ENCODE assay signal across 13 cellular contexts in the genomic region with DNA sequence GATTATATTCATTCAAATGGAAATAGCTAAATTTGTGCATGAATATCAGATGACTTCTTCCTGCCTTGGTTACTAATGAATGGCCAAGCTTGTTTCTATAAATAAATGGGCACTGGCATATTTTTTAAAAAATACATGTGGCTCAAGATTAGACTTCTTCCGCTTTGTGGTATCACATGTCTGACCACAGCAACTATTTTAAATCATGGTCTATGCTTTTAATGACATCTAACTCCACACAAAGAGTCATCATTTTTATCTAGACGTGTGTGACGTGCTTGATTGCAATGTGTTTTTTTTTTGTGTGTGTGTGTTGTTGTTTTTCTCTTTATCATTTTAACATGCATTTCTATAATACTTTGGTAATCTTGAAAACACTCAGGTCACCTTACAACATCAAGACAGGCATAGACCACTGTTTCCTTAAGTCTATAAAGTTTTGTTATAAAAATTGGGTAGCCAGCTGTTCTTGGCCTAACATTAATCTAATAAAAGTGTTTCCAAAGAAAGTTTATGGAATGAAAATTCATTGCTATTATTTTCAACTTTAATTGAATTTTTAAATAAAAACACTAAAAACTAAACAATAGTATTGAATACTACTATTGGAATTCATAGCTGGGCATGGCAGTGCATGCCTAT. TPM values are rescaled to one million over a fixed set of nuclear protein-coding genes. Genes with fewer than 3 reads are reported as not detected.
DNase-seq lines count a peak whose midpoint lies in the region; ATAC-seq, FAIRE-seq and TF ChIP-seq lines count a peak whose summit lies in the region.
"Had no signal": no experiment of that assay in that cellular context is flagged by ENCODE, and none has a peak within 500 bp of the region (broad histone marks: within the 10 kb centered on the region; RNA-seq: fewer than 3 reads in every experiment).

No MANE protein-coding gene starts in this region.

- SMC1A ChIA-PET in GM12878 (lab: Charles Lee; ENCODE audit: uncharacterized antibody, unreplicated experiment), result interaction anchor here (0.7 to 8.4 kb wide), 16 partner anchors 11 to 131 kb away, joined by 3 to 175 read pairs (median 10); no protein-coding TSS in a partner anchor

- H4K20me1 ChIP-seq in BLaER1, result no peaks in the 10 kb centered on the region
- no peaks in the 10 kb centered on the region for H4K20me1 ChIP-seq in GM12878 (ENCODE audit: control insufficient read depth, insufficient read depth)

- H2AFZ ChIP-seq in GM12878 (ENCODE audit: control insufficient read depth, low read depth, low read length), result no peak overlapping the region

- POLR2A ChIA-PET in GM12878 (lab: Charles Lee), result interaction anchor here (0.6 to 2.4 kb wide), 12 partner anchors 24 to 98 kb away, joined by 3 to 9 read pairs (median 4); no protein-coding TSS in a partner anchor

- no peak for TF ChIP-seq RAD21 in GM12878 (IDR thresholded peaks at IDR 0.05; ENCODE audit: insufficient read depth, low read depth, low read length)

- no peak for TF ChIP-seq POLR2A in GM12878 (IDR thresholded peaks at IDR 0.05; ENCODE audit: low read depth, low read length)

- FAIRE-seq in GM12878 (lab: Jason Lieb, UNC), result no peak
- FAIRE-seq: bronchial epithelial cell had no signal

- in situ Hi-C loops in GM12878 (cut with MboI), result loop anchor here (5.0 kb wide), 3 partner anchors 53 to 128 kb away; no protein-coding TSS in a partner anchor

- intact Hi-C loops in GM12878 (cut with micrococcal nuclease; ENCODE audit: unreplicated experiment), result loop anchor here (1.0 to 5.0 kb wide), 2 partner anchors 25 to 517 kb away; partner anchors contain the start of gene CDC73

- no TSS peak for BruUV-seq in GM12878 (replicated peaks; lab: Mats Ljungman, UMichigan)

- H3K4me2 ChIP-seq in BLaER1, result peak overlapping the region; percentile 61
- H3K4me2 ChIP-seq in GM12878 (ENCODE audit: control insufficient read depth, insufficient read depth), result no peak overlapping the region

- H3K79me2 ChIP-seq in GM12878 (ENCODE audit: control insufficient read depth, insufficient read depth, low read length), result no peaks in the 10 kb centered on the region; the same call in 1 of the 2 replicates

- H3K36me3 ChIP-seq in BLaER1 (no peaks in the 10 kb centered on the region), GM12878 (ENCODE audit: control insufficient read depth in 2 of 2, insufficient read depth in 2 of 2, low read length in 1 of 2) (no peaks in the 10 kb centered on the region), BE2C (no peaks in the 10 kb centered on the region)

- peak; percentile 98 to 99 for TF ChIP-seq EP300 in GM12878 (IDR thresholded peaks at IDR 0.05; ENCODE audit: borderline replicate concordance in 1 of 2, control insufficient read depth in 1 of 2, low read depth in 2 of 2, low read length in 2 of 2)

- 3% methylated on average over 3 of the region's 3 CpGs for WGBS in GM12878 (ENCODE audit: insufficient coverage, insufficient replicate concordance, low lambda C conversion rate, missing lambda C conversion rate)

- H3K9ac ChIP-seq in BLaER1, result no peak overlapping the region
- no peak overlapping the region for H3K9ac ChIP-seq in GM12878 (ENCODE audit: control insufficient read depth, insufficient read depth, low read length)

- peak; percentile 79 for DNase-seq in GM12878 (ENCODE audit: low read depth, low spot score)
- DNase-seq in mucosa of gallbladder (ENCODE audit: low spot score), result no peak
- no peak for DNase-seq in LoVo (ENCODE audit: low spot score)
- DNase-seq in BE2C, result no peak
- no peak for DNase-seq in cerebellar nuclear complex (lab: John Stamatoyannopoulos, UW)
- DNase-seq: activated CD4-positive, alpha-beta T cell treated with anti-CD3 and anti-CD28 coated beads for 36 hours; GOT3; NCI-H2081 treated with DMSO at 0.1 percent for 48 hours had no signal

- no peak overlapping the region for H3K4me3 ChIP-seq in BLaER1
- H3K4me3 ChIP-seq in GM12878, result peak overlapping the region; percentile 2; the same call in 1 of the 2 replicates
- H3K4me3 ChIP-seq in BE2C (ENCODE audit: low read depth, low read length), result no peak overlapping the region

- H3K9me3 ChIP-seq in BLaER1, result no peaks in the 10 kb centered on the region; the same call in 1 of the 2 replicates
- no peaks in the 10 kb centered on the region for H3K9me3 ChIP-seq in GM12878 (replicated peaks; ENCODE audit: control insufficient read depth, insufficient read depth, low read length)
- no peaks in the 10 kb centered on the region for H3K9me3 ChIP-seq in BE2C

- RAD21 ChIA-PET in GM12878 (lab: Charles Lee; ENCODE audit: unreplicated experiment), result interaction anchor here (0.6 to 5.3 kb wide), 18 partner anchors 8 to 127 kb away, joined by 3 to 67 read pairs (median 4); no protein-coding TSS in a partner anchor

- CTCF ChIA-PET in GM12878 (lab: Yijun Ruan, JAX), result interaction anchor here (0.6 to 5.3 kb wide), 6 partner anchors 50 to 128 kb away, joined by 3 to 53 read pairs (median 8); no protein-coding TSS in a partner anchor

- peak; percentile 25 for ATAC-seq in GM21529 (IDR thresholded peaks at IDR 0.05; ENCODE audit: unreplicated experiment)
- ATAC-seq in HG03571 (IDR thresholded peaks at IDR 0.05; ENCODE audit: unreplicated experiment), result peak; percentile 31
- peak; percentile 33 for ATAC-seq in GM12878
- ATAC-seq: activated CD4-positive, alpha-beta T cell treated with anti-CD3 and anti-CD28 coated beads for 36 hours had no signal

- no peak for TF ChIP-seq CTCF in GM12878 (IDR thresholded peaks at IDR 0.05 in 2 of 3, conservative IDR thresholded peaks at IDR 0.05 in 1 of 3; ENCODE audit: control insufficient read depth in 2 of 3, extremely low read depth in 1 of 3, insufficient read depth in 1 of 3, low read depth in 3 of 3, low read length in 3 of 3)
- no peak for TF ChIP-seq CTCF in BE2C (IDR thresholded peaks at IDR 0.05; ENCODE audit: low read depth, low read length)

- peaks cover 95% of the 10 kb centered on the region for H3K4me1 ChIP-seq in BLaER1
- peaks cover 26% of the 10 kb centered on the region for H3K4me1 ChIP-seq in GM12878 (ENCODE audit: control insufficient read depth, insufficient read depth, low read length)
- H3K4me1 ChIP-seq in BE2C, result no peaks in the 10 kb centered on the region; the same call in 1 of the 2 replicates

- H3K27me3 ChIP-seq in BLaER1 (no peaks in the 10 kb centered on the region), GM12878 (replicated peaks in 1 of 2; ENCODE audit: control insufficient read depth in 2 of 2, insufficient read depth in 2 of 2, low read length in 1 of 2) (no peaks in the 10 kb centered on the region), BE2C (no peaks in the 10 kb centered on the region)

- H3K27ac ChIP-seq in BLaER1 (peak overlapping the region; percentile 38), GM12878 (ENCODE audit: control insufficient read depth, insufficient read depth) (no peak overlapping the region)

TF ChIP-seq in GM12878, 131 proteins besides CTCF, POLR2A, EP300 and RAD21 (continues in another document):
- TF ChIP-seq MTA3 (IDR thresholded peaks at IDR 0.05; ENCODE audit: borderline replicate concordance, low read length) (0 out of 2 replicates have a peak, but pooled peaks have one; percentile 42), IKZF1 (conservative IDR thresholded peaks at IDR 0.05) (peak; percentile 73)
- TF ChIP-seq, protein P1, sequence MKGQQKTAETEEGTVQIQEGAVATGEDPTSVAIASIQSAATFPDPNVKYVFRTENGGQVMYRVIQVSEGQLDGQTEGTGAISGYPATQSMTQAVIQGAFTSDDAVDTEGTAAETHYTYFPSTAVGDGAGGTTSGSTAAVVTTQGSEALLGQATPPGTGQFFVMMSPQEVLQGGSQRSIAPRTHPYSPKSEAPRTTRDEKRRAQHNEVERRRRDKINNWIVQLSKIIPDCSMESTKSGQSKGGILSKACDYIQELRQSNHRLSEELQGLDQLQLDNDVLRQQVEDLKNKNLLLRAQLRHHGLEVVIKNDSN (IDR thresholded peaks at IDR 0.05; ENCODE audit: borderline replicate concordance, extremely low read length, insufficient read depth, low read depth, low read length), result no peak

RNA-seq across cellular contexts. Expression of gene RGS1, which starts 29.5 kb away (rescaled TPM):
- 1,986 and 2,133 TPM in 2 replicates for total RNA-seq in GM12878 (2013; cell fraction: nucleolus; rRNA removed)
- total RNA-seq in GM12878 (2014; rRNA removed), result 43.7 and 68.1 TPM in 2 replicates
- total RNA-seq in GM12878 (2014; rRNA removed; fragmentation: Illumina TruSeq; extraction: Trizol), result 61.3 and 76.2 TPM in 2 replicates
- total RNA-seq in GM12878 (2021), result 38.5 and 45.8 TPM in 2 replicates
- polyA plus RNA-seq in GM12878 (2011; ENCODE audit: low read depth), result 60.0 TPM
- 882 and 1,502 TPM in 2 replicates for polyA plus RNA-seq in GM12878 (2011; rRNA removed)
- 230 and 358 TPM in 2 replicates for polyA plus RNA-seq in GM12878 (2011; cell fraction: cytosol; rRNA removed)
- 346 and 598 TPM in 2 replicates for polyA plus RNA-seq in GM12878 (2011; cell fraction: nucleus; rRNA removed)
- 92.1 and 280 TPM in 2 replicates for polyA plus RNA-seq in GM12878 (2012)
- 48.2 and 72.9 TPM in 2 replicates for polyA plus RNA-seq in GM12878 (2014; fragmentation: Illumina TruSeq; extraction: Trizol)
- 10 to 100 TPM; 50.8 to 52.2 TPM for polyA plus RNA-seq in GM12878 (2014; fragmentation: Nextera tagmentation; extraction: Ambion mirVana)
- 26.6 and 38.0 TPM in 2 replicates for polyA plus RNA-seq in GM12878 (2014; rRNA removed)
- polyA plus RNA-seq in GM12878 (2016; fragmentation: Nextera tagmentation; extraction: Ambion mirVana), result 10 to 100 TPM; 20.7 to 21.3 TPM
- 283 and 396 TPM in 2 replicates for polyA minus RNA-seq in GM12878 (2011; rRNA and poly(A)+ RNA removed)
- polyA minus RNA-seq in GM12878 (2011; cell fraction: cytosol; rRNA and poly(A)+ RNA removed), result 140 and 173 TPM in 2 replicates
- 1,153 and 1,417 TPM in 2 replicates for polyA minus RNA-seq in GM12878 (2011; cell fraction: nucleus; rRNA and poly(A)+ RNA removed)
- 147 TPM for total RNA-seq in mucosa of gallbladder
- polyA plus RNA-seq in BE2C (2012; ENCODE audit: insufficient read depth, insufficient read length, low read depth), result not detected
- total RNA-seq: bronchial epithelial cell had no signal
- polyA plus RNA-seq: AG04450 had no signal

RNA-seq across cellular contexts. Expression of gene RGS13, which starts 30.8 kb away (rescaled TPM):
- total RNA-seq in GM12878 (2013; cell fraction: nucleolus; rRNA removed), result 2.9 and 3.3 TPM in 2 replicates
- total RNA-seq in GM12878 (2014; rRNA removed) (0.23 and 0.33 TPM in 2 replicates), GM12878 (2014; rRNA removed; fragmentation: Illumina TruSeq; extraction: Trizol) (0.28 and 0.36 TPM in 2 replicates), GM12878 (2021) (0.23 and 0.29 TPM in 2 replicates), mucosa of gallbladder (3.4 TPM)
- polyA plus RNA-seq in GM12878 (2011; ENCODE audit: low read depth), result 0.17 TPM
- polyA plus RNA-seq in GM12878 (2011; rRNA removed) (16.0 and 33.6 TPM in 2 replicates), GM12878 (2014; fragmentation: Illumina TruSeq; extraction: Trizol) (0.35 and 0.63 TPM in 2 replicates), GM12878 (2014; fragmentation: Nextera tagmentation; extraction: Ambion mirVana) (under 1 TPM; 0.66 to 0.77 TPM), GM12878 (2014; rRNA removed) (0.16 and 0.36 TPM in 2 replicates), GM12878 (2016; fragmentation: Nextera tagmentation; extraction: Ambion mirVana) (under 1 TPM in 1 of 2 experiments, not detected in 1; 0.26 TPM)
- polyA plus RNA-seq in GM12878 (2011; cell fraction: cytosol; rRNA removed), result 2.7 and 2.9 TPM in 2 replicates
- polyA plus RNA-seq in GM12878 (2011; cell fraction: nucleus; rRNA removed), result 19.3 and 26.7 TPM in 2 replicates
- polyA plus RNA-seq in GM12878 (2012), result 0.41 and 0.52 TPM in 2 replicates
- 6.7 and 7.0 TPM in 2 replicates for polyA minus RNA-seq in GM12878 (2011; rRNA and poly(A)+ RNA removed)
- polyA minus RNA-seq in GM12878 (2011; cell fraction: cytosol; rRNA and poly(A)+ RNA removed), result 1.1 and 1.5 TPM in 2 replicates
- 14.4 and 18.1 TPM in 2 replicates for polyA minus RNA-seq in GM12878 (2011; cell fraction: nucleus; rRNA and poly(A)+ RNA removed)
- polyA plus RNA-seq in BE2C (2012; ENCODE audit: insufficient read depth, insufficient read length, low read depth), result 0.32 TPM
- total RNA-seq: activated CD4-positive, alpha-beta T cell treated with anti-CD3 and anti-CD28 coated beads for 36 hours; bronchial epithelial cell had no signal
- polyA plus RNA-seq: AG04450 had no signal
